1 cellular context compared by ENCODE assay signal in the genomic region with DNA sequence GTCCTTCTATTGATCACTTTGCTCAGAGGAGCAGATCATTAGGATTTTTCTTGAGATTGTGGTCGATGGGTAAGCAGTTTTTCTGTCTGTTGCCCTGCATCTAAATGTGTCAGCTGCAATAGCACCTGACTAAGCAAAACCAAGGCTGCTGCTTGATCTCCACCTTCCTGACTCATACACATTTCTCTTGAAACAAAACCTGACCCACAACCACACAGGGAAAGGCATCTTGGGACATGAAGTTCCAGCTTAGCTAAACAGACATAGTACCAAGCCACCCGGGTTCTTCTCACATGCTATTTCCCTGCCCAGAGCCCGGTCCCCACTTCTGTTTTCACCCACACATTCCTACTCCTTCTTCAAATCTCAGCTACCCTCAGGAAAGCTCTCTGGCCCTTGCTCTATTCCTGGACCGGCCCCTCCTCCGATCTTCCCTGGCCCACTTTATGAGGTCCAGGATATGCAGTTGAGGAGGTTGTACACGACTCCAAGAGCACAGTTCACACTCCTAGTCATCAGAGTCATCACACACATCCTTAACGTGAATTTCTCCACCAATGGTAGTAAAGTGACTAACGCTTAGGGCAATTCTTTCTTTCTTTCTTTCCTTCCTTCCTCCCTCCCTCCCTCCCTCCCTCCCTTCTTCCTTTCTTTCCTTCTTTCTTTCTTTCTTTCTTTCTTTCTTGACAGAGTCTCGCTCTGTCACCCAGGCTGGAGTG.
TF ChIP-seq lines count a peak whose summit lies in the region.

No MANE protein-coding gene starts in this region.

TF ChIP-seq in H1, 55 proteins besides CTCF, POLR2A, EP300 and RAD21 (continued from another document):
- TF ChIP-seq GTF2F1 (IDR thresholded peaks at IDR 0.05; ENCODE audit: borderline replicate concordance, low read depth, low read length) (no peak), SIN3A (conservative IDR thresholded peaks at IDR 0.05 in 1 of 2, IDR thresholded peaks at IDR 0.05 in 1 of 2; ENCODE audit: low read depth in 1 of 2, low read length in 2 of 2) (no peak), SRF (IDR thresholded peaks at IDR 0.05; ENCODE audit: low read depth, low read length) (no peak), TCF12 (IDR thresholded peaks at IDR 0.05; ENCODE audit: low read depth, low read length) (no peak), KDM4A (IDR thresholded peaks at IDR 0.05; ENCODE audit: low read depth, low read length, severe bottlenecking) (no peak), KDM1A (IDR thresholded peaks at IDR 0.05; ENCODE audit: borderline replicate concordance, low read length) (no peak)
- TF ChIP-seq, protein P1, sequence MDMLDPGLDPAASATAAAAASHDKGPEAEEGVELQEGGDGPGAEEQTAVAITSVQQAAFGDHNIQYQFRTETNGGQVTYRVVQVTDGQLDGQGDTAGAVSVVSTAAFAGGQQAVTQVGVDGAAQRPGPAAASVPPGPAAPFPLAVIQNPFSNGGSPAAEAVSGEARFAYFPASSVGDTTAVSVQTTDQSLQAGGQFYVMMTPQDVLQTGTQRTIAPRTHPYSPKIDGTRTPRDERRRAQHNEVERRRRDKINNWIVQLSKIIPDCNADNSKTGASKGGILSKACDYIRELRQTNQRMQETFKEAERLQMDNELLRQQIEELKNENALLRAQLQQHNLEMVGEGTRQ (IDR thresholded peaks at IDR 0.05; ENCODE audit: low read length): no peak
- TF ChIP-seq, protein P2, sequence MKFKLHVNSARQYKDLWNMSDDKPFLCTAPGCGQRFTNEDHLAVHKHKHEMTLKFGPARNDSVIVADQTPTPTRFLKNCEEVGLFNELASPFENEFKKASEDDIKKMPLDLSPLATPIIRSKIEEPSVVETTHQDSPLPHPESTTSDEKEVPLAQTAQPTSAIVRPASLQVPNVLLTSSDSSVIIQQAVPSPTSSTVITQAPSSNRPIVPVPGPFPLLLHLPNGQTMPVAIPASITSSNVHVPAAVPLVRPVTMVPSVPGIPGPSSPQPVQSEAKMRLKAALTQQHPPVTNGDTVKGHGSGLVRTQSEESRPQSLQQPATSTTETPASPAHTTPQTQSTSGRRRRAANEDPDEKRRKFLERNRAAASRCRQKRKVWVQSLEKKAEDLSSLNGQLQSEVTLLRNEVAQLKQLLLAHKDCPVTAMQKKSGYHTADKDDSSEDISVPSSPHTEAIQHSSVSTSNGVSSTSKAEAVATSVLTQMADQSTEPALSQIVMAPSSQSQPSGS (IDR thresholded peaks at IDR 0.05; ENCODE audit: low read length): no peak
